ENCODE assay signal across 26 cellular contexts in the genomic region with DNA sequence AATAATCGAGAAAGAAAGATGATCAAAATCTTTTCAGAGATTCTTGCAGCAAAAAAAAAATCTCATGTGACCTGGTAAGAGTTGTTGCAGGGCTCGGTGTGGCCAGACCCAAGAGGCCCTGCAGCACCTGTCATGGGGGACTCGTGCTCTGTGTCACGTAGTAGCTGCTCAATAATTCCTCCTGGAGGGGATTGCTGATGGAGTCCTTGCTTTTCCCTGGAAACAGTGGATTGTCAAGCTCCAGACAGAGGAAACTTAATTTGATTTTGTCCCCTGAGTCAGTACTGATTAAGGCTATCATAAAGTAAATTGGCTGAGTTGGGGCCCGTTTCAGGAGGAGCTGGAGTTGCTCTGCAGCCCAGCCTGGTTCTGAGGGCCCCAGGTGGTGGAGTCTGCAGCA.
DNase-seq lines count a peak whose midpoint lies in the region; ATAC-seq and TF ChIP-seq lines count a peak whose summit lies in the region.
"Had no signal": no experiment of that assay in that cellular context is flagged by ENCODE, and none has a peak within 500 bp of the region (broad histone marks: within the 10 kb centered on the region; RNA-seq: fewer than 3 reads in every experiment).

No MANE protein-coding gene starts in this region.

- H3K27ac Mint-ChIP-seq in activated T-helper 17 cell treated with anti-CD3 and anti-CD28 coated beads, Interleukin-2, amount 50 U/mL, for 72 hours, result no peak overlapping the region
- H3K27ac Mint-ChIP-seq: B cell; CD14-positive monocyte; CD4-positive, alpha-beta memory T cell; CD4-positive, CD25-positive, alpha-beta regulatory T cell; CD8-positive, alpha-beta memory T cell had no signal

- H3K36me3 Mint-ChIP-seq in activated T-helper 17 cell treated with anti-CD3 and anti-CD28 coated beads, Interleukin-2, amount 50 U/mL, for 72 hours (ENCODE audit: low read depth), result no peaks in the 10 kb centered on the region
- H3K36me3 Mint-ChIP-seq: CD14-positive monocyte; CD4-positive, alpha-beta memory T cell; CD4-positive, CD25-positive, alpha-beta regulatory T cell; CD8-positive, alpha-beta memory T cell had no signal

- no peaks in the 10 kb centered on the region for H3K9me3 Mint-ChIP-seq in activated T-helper 17 cell treated with anti-CD3 and anti-CD28 coated beads, Interleukin-2, amount 50 U/mL, for 72 hours
- H3K9me3 Mint-ChIP-seq: CD8-positive, alpha-beta memory T cell had no signal

- DNase-seq in BE2C (peak; percentile 79), SK-N-DZ (ENCODE audit: low spot score) (peak; percentile 52), mesenteric fat pad (ENCODE audit: low spot score) (peak; percentile 47)
- no peak for DNase-seq in stimulated activated CD4-positive, alpha-beta T cell treated with anti-CD3 and anti-CD28 coated beads, Interleukin-2, amount 100 ng/mL, for 24 hours
- DNase-seq: AML-193; C1 segment of cervical spinal cord; CD4-positive, alpha-beta memory T cell; CD4-positive, CD25-positive, alpha-beta regulatory T cell; CD8-positive, alpha-beta memory T cell; COR-L47; DMS 273 treated with DMSO at 0.1 percent for 48 hours; DMS153; DMS53; DMS79; DND-41; EL; GDM1 had no signal

- no peak; the same call in 2 of the 3 replicates for ATAC-seq in SK-N-SH treated with all-trans-retinoic acid at 6 μM for 48 hours
- ATAC-seq in HG02970 (IDR thresholded peaks at IDR 0.05; ENCODE audit: low FRiP score, unreplicated experiment), result no peak
- no peak for ATAC-seq in HG03108 (IDR thresholded peaks at IDR 0.05; ENCODE audit: unreplicated experiment)
- no peak for ATAC-seq in activated T-helper 17 cell treated with anti-CD3 and anti-CD28 coated beads, Interleukin-2, amount 50 U/mL, for 72 hours (replicated peaks)
- ATAC-seq: A549, GM12878 had no signal

- H3K4me3 ChIP-seq in BE2C (ENCODE audit: low read depth, low read length), result no peak overlapping the region
- H3K4me3 ChIP-seq: A549, BLaER1, GM12878 had no signal

- H3K9me3 ChIP-seq in BE2C, result no peaks in the 10 kb centered on the region
- H3K9me3 ChIP-seq: A549, BLaER1 had no signal

- peaks cover 28% of the 10 kb centered on the region for H3K4me1 ChIP-seq in BE2C
- H3K4me1 ChIP-seq: A549 had no signal

- H3K4me1 Mint-ChIP-seq in activated T-helper 17 cell treated with anti-CD3 and anti-CD28 coated beads, Interleukin-2, amount 50 U/mL, for 72 hours, result peaks cover 5% of the 10 kb centered on the region

- no peaks in the 10 kb centered on the region for H3K36me3 ChIP-seq in BE2C
- H3K36me3 ChIP-seq: BLaER1 had no signal

- H3K27me3 ChIP-seq in BE2C, result no peaks in the 10 kb centered on the region
- H3K27me3 ChIP-seq: BLaER1 had no signal

- no peak for TF ChIP-seq CTCF in BE2C (IDR thresholded peaks at IDR 0.05; ENCODE audit: low read depth, low read length)

- H3K4me3 Mint-ChIP-seq in activated T-helper 17 cell treated with anti-CD3 and anti-CD28 coated beads, Interleukin-2, amount 50 U/mL, for 72 hours, result no peak overlapping the region
- H3K4me3 Mint-ChIP-seq: B cell; CD14-positive monocyte; CD4-positive, alpha-beta memory T cell; CD4-positive, CD25-positive, alpha-beta regulatory T cell; CD8-positive, alpha-beta memory T cell had no signal

- H3K27me3 Mint-ChIP-seq in activated T-helper 17 cell treated with anti-CD3 and anti-CD28 coated beads, Interleukin-2, amount 50 U/mL, for 72 hours, result no peaks in the 10 kb centered on the region
- H3K27me3 Mint-ChIP-seq: B cell; CD4-positive, CD25-positive, alpha-beta regulatory T cell had no signal

TF ChIP-seq in SK-N-SH treated with all-trans-retinoic acid at 6 μM for 48 hours, 23 proteins besides CTCF, POLR2A, EP300 and RAD21:
- peak; percentile 77 for TF ChIP-seq ZNF70 (CRISPR knock-in tag; IDR thresholded peaks at IDR 0.05)
- TF ChIP-seq ARNTL (CRISPR knock-in tag; IDR thresholded peaks at IDR 0.05; ENCODE audit: borderline replicate concordance, low read depth), result no peak

Comparison
In these comparisons a context has a peak if more than half of its experiments do, and no peak if none do; other contexts are left out.
1. DNase-seq: peak in BE2C (single experiment), SK-N-DZ (single experiment) and mesenteric fat pad (single experiment); none in stimulated activated CD4-positive, alpha-beta T cell treated with anti-CD3 and anti-CD28 coated beads, Interleukin-2, amount 100 ng/mL, for 24 hours (0 of 2).